Comparison of ENCODE assay signal across 8 cellular contexts in genomic region chr14:78758333-78758732, GRCh38.
DNase-seq lines count a peak whose midpoint lies in the region; ATAC-seq and TF ChIP-seq lines count a peak whose summit lies in the region.

No MANE protein-coding gene starts in this region.

- DNase-seq in GM10266 (ENCODE audit: extremely low spot score) (peak; percentile 16), HAP-1 (ENCODE audit: low spot score in 2 of 2) (peak; percentile 37 to 44), NCI-H187 (lab: John Stamatoyannopoulos, UW) (peak; percentile 91), astrocyte of the cerebellum (ENCODE audit: low read depth) (peak; percentile 36), mesenchymal stem cell (peak; percentile 3)
- DNase-seq in activated T-cell treated with anti-CD3 and anti-CD28 coated beads, Interleukin-2, amount 50 U/mL, for 1 hour: no peak
- no peak for DNase-seq in activated CD8-positive, alpha-beta memory T cell treated with anti-CD3 and anti-CD28 coated beads, Interleukin-2, amount 50 U/mL, for 48 hours

- TF ChIP-seq CTCF in GM10266 (IDR thresholded peaks at IDR 0.05; ENCODE audit: control insufficient read depth, insufficient read depth, low read depth, missing control alignments): peak; percentile 44
- TF ChIP-seq CTCF in astrocyte of the cerebellum (IDR thresholded peaks at IDR 0.05; ENCODE audit: low read depth, low read length, missing control alignments): peak; percentile 81

- H3K4me2 ChIP-seq in mesenchymal stem cell (ENCODE audit: low read length, poor library complexity, severe bottlenecking): no peak overlapping the region

- no peak overlapping the region for H4K8ac ChIP-seq in mesenchymal stem cell (ENCODE audit: low read length)

- H3K4ac ChIP-seq in mesenchymal stem cell (ENCODE audit: low read depth in 1 of 2, low read length in 2 of 2): no peak overlapping the region

- H3K4me1 ChIP-seq in HAP-1 (no peaks in the 10 kb centered on the region), mesenchymal stem cell (ENCODE audit: control insufficient read depth, insufficient read depth, low read depth, low read length) (no peaks in the 10 kb centered on the region)

- no peak overlapping the region for H2AK5ac ChIP-seq in mesenchymal stem cell (ENCODE audit: low read length, severe bottlenecking)

- H3K36me3 ChIP-seq in HAP-1 (replicated peaks) (no peaks in the 10 kb centered on the region), mesenchymal stem cell (ENCODE audit: control insufficient read depth in 1 of 2, insufficient read depth in 2 of 2, low read depth in 1 of 2, low read length in 2 of 2) (no peaks in the 10 kb centered on the region)

- H2BK5ac ChIP-seq in mesenchymal stem cell (ENCODE audit: low read depth, low read length, poor library complexity, severe bottlenecking): no peak overlapping the region

- no peaks in the 10 kb centered on the region for H3K9me3 ChIP-seq in HAP-1
- no peaks in the 10 kb centered on the region for H3K9me3 ChIP-seq in mesenchymal stem cell (ENCODE audit: control insufficient read depth, low read length)

- H4K91ac ChIP-seq in mesenchymal stem cell (ENCODE audit: low read length): no peak overlapping the region

- in situ Hi-C loops in HAP-1 (cut with MboI; ENCODE audit: low sequenced_read_pairs) (no loop called here), astrocyte of the cerebellum (cut with HindIII; ENCODE audit: low sequenced_read_pairs) (no loop called here)

- H2BK12ac ChIP-seq in mesenchymal stem cell (ENCODE audit: low read length in 2 of 2): no peak overlapping the region

- H3K79me1 ChIP-seq in mesenchymal stem cell (replicated peaks; ENCODE audit: low read length, poor library complexity, severe bottlenecking): no peaks in the 10 kb centered on the region

- H3K14ac ChIP-seq in mesenchymal stem cell (ENCODE audit: low read length in 2 of 2): no peak overlapping the region

- H3K4me3 ChIP-seq in HAP-1: no peak overlapping the region
- H3K4me3 ChIP-seq in astrocyte of the cerebellum (ENCODE audit: low read depth, low read length): no peak overlapping the region
- no peak overlapping the region for H3K4me3 ChIP-seq in mesenchymal stem cell (ENCODE audit: insufficient read depth in 1 of 2, low read depth in 1 of 2, low read length in 2 of 2)

- no peak overlapping the region for H2AFZ ChIP-seq in mesenchymal stem cell (ENCODE audit: low read depth, low read length)

- H3K18ac ChIP-seq in mesenchymal stem cell (ENCODE audit: low read depth in 1 of 2, low read length in 2 of 2): no peak overlapping the region

- ATAC-seq in GM21447 (IDR thresholded peaks at IDR 0.05; ENCODE audit: unreplicated experiment): no peak

- H3K27me3 ChIP-seq in HAP-1 (ENCODE audit: low read depth) (peaks cover 3% of the 10 kb centered on the region; the same call in 1 of the 2 replicates), mesenchymal stem cell (ENCODE audit: control insufficient read depth in 1 of 2, insufficient read depth in 1 of 2, low read length in 2 of 2) (no peaks in the 10 kb centered on the region)

- H3K23ac ChIP-seq in mesenchymal stem cell (ENCODE audit: low read length in 2 of 2): no peak overlapping the region

- H3K9ac ChIP-seq in mesenchymal stem cell (ENCODE audit: low read length): no peak overlapping the region

- H2BK15ac ChIP-seq in mesenchymal stem cell (ENCODE audit: low read depth, poor library complexity, severe bottlenecking): no peak overlapping the region

- no peak overlapping the region for H2BK120ac ChIP-seq in mesenchymal stem cell (ENCODE audit: low read depth, low read length)

- no peak overlapping the region for H3K27ac ChIP-seq in mesenchymal stem cell (ENCODE audit: low read length, poor library complexity, severe bottlenecking)

- 57% methylated on average over 4 of the region's 4 CpGs for WGBS in mesenchymal stem cell

Comparison
In these comparisons a context has a peak if more than half of its experiments do, and no peak if none do; other contexts are left out.
1. DNase-seq: peak in GM10266 (single experiment), HAP-1 (2 of 2), NCI-H187 (2 of 2), astrocyte of the cerebellum (single experiment) and mesenchymal stem cell (single experiment); none in activated T-cell treated with anti-CD3 and anti-CD28 coated beads, Interleukin-2, amount 50 U/mL, for 1 hour (single experiment) and activated CD8-positive, alpha-beta memory T cell treated with anti-CD3 and anti-CD28 coated beads, Interleukin-2, amount 50 U/mL, for 48 hours (single experiment).